ENCODE assay signal across 23 cellular contexts in the genomic region with DNA sequence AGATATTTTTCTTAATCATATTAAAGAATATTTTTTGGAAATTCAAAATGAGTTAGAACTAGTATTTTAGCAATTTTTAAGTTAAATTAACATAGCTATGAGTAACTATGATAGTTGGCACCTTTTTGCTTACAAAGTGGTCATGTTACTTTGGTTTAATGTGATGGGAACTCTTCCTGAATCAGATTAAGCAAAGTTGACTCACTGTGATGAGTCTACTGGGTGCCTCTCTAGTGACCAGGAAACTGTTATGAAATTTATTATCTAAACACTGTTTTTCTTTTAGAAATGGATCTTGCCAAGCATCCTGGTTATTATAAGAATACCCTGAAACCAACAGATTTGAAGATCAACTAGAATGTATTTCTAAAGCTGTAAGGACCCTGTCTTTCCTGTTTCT.
"Had no signal": no experiment of that assay in that cellular context is flagged by ENCODE, and none has a peak within 500 bp of the region (broad histone marks: within the 10 kb centered on the region; RNA-seq: fewer than 3 reads in every experiment).

No MANE protein-coding gene starts in this region.

- H3K27me3 ChIP-seq: hepatocyte, left lung, ovary, upper lobe of left lung had no signal

- H3K4me1 ChIP-seq: left lung, prostate gland, upper lobe of left lung had no signal

- H3K27ac ChIP-seq: coronary artery, hepatocyte, left lung, ovary, prostate gland, thoracic aorta, upper lobe of left lung had no signal

- H3K36me3 ChIP-seq: left lung, ovary, prostate gland, thoracic aorta, upper lobe of left lung had no signal

- DNase-seq: activated CD4-positive, alpha-beta T cell treated with anti-CD3 and anti-CD28 coated beads for 1 hour; activated naive CD4-positive, alpha-beta T cell treated with Interleukin-2 at 50 U/mL for 16 hours; activated naive CD8-positive, alpha-beta T cell treated with anti-CD3 and anti-CD28 coated beads for 36 hours; activated T-cell treated with anti-CD3 and anti-CD28 coated beads, Interleukin-2, amount 50 U/mL, for 24 hours; amniotic stem cell; cerebellar nuclear complex; erythroblast; foreskin melanocyte; glutamatergic neuron; immature natural killer cell; kidney glomerular epithelial cell; left lung; natural killer cell; ovary; stimulated activated CD4-positive, alpha-beta T cell treated with anti-CD3 and anti-CD28 coated beads, Interleukin-4, amount 100 ng/mL, for 24 hours; stimulated activated naive CD4-positive, alpha-beta T cell treated with Interleukin-2 at 50 U/mL for 16 hours; T-helper 1 cell; upper lobe of left lung had no signal

- H3K9me3 ChIP-seq: ovary, prostate gland, thoracic aorta had no signal

- H3K4me3 ChIP-seq: coronary artery, hepatocyte, left lung, lung, ovary, prostate gland, thoracic aorta, upper lobe of left lung had no signal

- ATAC-seq: left lung, natural killer cell had no signal
